1 cellular context compared by ENCODE assay signal in genomic region chr15:58203537-58203936, GRCh38.
TF ChIP-seq lines count a peak whose summit lies in the region.

No MANE protein-coding gene starts in this region.

TF ChIP-seq in K562, 482 proteins besides CTCF, POLR2A, EP300 and RAD21 (continued from another document and continues in another):
- TF ChIP-seq RFX5 (IDR thresholded peaks at IDR 0.05; ENCODE audit: low read depth, low read length) (no peak), ZBTB43 (CRISPR knock-in tag; IDR thresholded peaks at IDR 0.05) (no peak), ATF2 (CRISPR knock-in tag; IDR thresholded peaks at IDR 0.05) (no peak), ZNF586 (CRISPR knock-in tag; conservative IDR thresholded peaks at IDR 0.05) (no peak), PTBP1 (IDR thresholded peaks at IDR 0.05; ENCODE audit: low read depth, low read length) (no peak), HNRNPLL (IDR thresholded peaks at IDR 0.05; ENCODE audit: low read depth, low read length, poor library complexity, severe bottlenecking) (no peak), NEUROD1 (IDR thresholded peaks at IDR 0.05; ENCODE audit: borderline replicate concordance, low read depth, low read length, partially characterized antibody) (peak; percentile 33), CBFB (CRISPR knock-in tag; IDR thresholded peaks at IDR 0.05) (no peak), PCBP2 (IDR thresholded peaks at IDR 0.05; ENCODE audit: low read depth, low read length, poor library complexity, severe bottlenecking) (no peak), KHSRP (IDR thresholded peaks at IDR 0.05) (no peak), TCF15 (CRISPR knock-in tag; IDR thresholded peaks at IDR 0.05) (no peak), SMARCB1 (IDR thresholded peaks at IDR 0.05; ENCODE audit: insufficient read length, low read depth) (no peak), STAG1 (CRISPR knock-in tag; IDR thresholded peaks at IDR 0.05; ENCODE audit: borderline replicate concordance) (no peak), TCFL5 (CRISPR knock-in tag; conservative IDR thresholded peaks at IDR 0.05) (no peak), ZBTB2 (IDR thresholded peaks at IDR 0.05) (no peak), NR2C1 (IDR thresholded peaks at IDR 0.05) (no peak), NR2C1 (tag; IDR thresholded peaks at IDR 0.05) (peak; percentile 37; the same call in 1 of the 2 replicates), U2AF1 (optimal IDR thresholded peaks at IDR 0.05; ENCODE audit: low read depth, low read length) (no peak), SRF (CRISPR knock-in tag; IDR thresholded peaks at IDR 0.05) (peak in 1 of 2 experiments; percentile 73; a peak in 1 of 4 replicates), TBL1XR1 (IDR thresholded peaks at IDR 0.05; ENCODE audit: low read length in 2 of 2) (peak in 1 of 2 experiments; percentile 89; a peak in 2 of 4 replicates), ELF1 (tag; IDR thresholded peaks at IDR 0.05) (no peak), ZNF589 (CRISPR knock-in tag; IDR thresholded peaks at IDR 0.05; ENCODE audit: low read depth) (no peak), JUNB (CRISPR knock-in tag; conservative IDR thresholded peaks at IDR 0.05) (no peak), E2F3 (CRISPR knock-in tag; IDR thresholded peaks at IDR 0.05) (no peak), CCNT2 (IDR thresholded peaks at IDR 0.05; ENCODE audit: borderline replicate concordance, extremely low read depth, insufficient read length, low read depth, low read length) (peak; percentile 79), SRSF9 (IDR thresholded peaks at IDR 0.05; ENCODE audit: borderline replicate concordance, low read depth, low read length) (no peak), ZNF280A (IDR thresholded peaks at IDR 0.05; ENCODE audit: low read depth, partially characterized antibody) (no peak), ZNF175 (CRISPR knock-in tag; IDR thresholded peaks at IDR 0.05; ENCODE audit: low read depth) (no peak), CXXC5 (CRISPR knock-in tag; IDR thresholded peaks at IDR 0.05) (peak; percentile 54), NFIC (IDR thresholded peaks at IDR 0.05) (peak; percentile 83), GABPB2 (CRISPR knock-in tag; conservative IDR thresholded peaks at IDR 0.05) (no peak), ZBTB12 (CRISPR knock-in tag; IDR thresholded peaks at IDR 0.05) (no peak), ZKSCAN1 (IDR thresholded peaks at IDR 0.05; ENCODE audit: low read depth, low read length) (no peak), ZNF785 (CRISPR knock-in tag; IDR thresholded peaks at IDR 0.05) (no peak), ZFP36 (IDR thresholded peaks at IDR 0.05; ENCODE audit: low read depth, low read length, partially characterized antibody) (no peak), SNAPC5 (CRISPR knock-in tag; IDR thresholded peaks at IDR 0.05) (no peak), ELF2 (CRISPR knock-in tag; IDR thresholded peaks at IDR 0.05) (no peak), HMGN3 (IDR thresholded peaks at IDR 0.05; ENCODE audit: borderline replicate concordance, extremely low read depth, insufficient read length, low read depth, low read length) (peak; percentile 62), BMI1 (IDR thresholded peaks at IDR 0.05; ENCODE audit: low read length) (no peak), KDM5B (IDR thresholded peaks at IDR 0.05; ENCODE audit: insufficient replicate concordance, low read depth, low read length) (no peak), ZNF408 (CRISPR knock-in tag; IDR thresholded peaks at IDR 0.05; ENCODE audit: low read depth) (no peak), MCM5 (IDR thresholded peaks at IDR 0.05; ENCODE audit: low read depth) (no peak), E2F4 (CRISPR knock-in tag; IDR thresholded peaks at IDR 0.05; ENCODE audit: low read depth) (no peak), RBM22 (IDR thresholded peaks at IDR 0.05; ENCODE audit: low read depth, low read length, poor library complexity, severe bottlenecking) (no peak), MXI1 (IDR thresholded peaks at IDR 0.05; ENCODE audit: low read depth, low read length) (no peak), KLF6 (CRISPR knock-in tag; IDR thresholded peaks at IDR 0.05; ENCODE audit: borderline replicate concordance) (no peak)
- TF ChIP-seq, protein P1, sequence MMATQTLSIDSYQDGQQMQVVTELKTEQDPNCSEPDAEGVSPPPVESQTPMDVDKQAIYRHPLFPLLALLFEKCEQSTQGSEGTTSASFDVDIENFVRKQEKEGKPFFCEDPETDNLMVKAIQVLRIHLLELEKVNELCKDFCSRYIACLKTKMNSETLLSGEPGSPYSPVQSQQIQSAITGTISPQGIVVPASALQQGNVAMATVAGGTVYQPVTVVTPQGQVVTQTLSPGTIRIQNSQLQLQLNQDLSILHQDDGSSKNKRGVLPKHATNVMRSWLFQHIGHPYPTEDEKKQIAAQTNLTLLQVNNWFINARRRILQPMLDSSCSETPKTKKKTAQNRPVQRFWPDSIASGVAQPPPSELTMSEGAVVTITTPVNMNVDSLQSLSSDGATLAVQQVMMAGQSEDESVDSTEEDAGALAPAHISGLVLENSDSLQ (IDR thresholded peaks at IDR 0.05), result peak; percentile 32; the same call in 1 of the 2 replicates
- TF ChIP-seq, protein P2, sequence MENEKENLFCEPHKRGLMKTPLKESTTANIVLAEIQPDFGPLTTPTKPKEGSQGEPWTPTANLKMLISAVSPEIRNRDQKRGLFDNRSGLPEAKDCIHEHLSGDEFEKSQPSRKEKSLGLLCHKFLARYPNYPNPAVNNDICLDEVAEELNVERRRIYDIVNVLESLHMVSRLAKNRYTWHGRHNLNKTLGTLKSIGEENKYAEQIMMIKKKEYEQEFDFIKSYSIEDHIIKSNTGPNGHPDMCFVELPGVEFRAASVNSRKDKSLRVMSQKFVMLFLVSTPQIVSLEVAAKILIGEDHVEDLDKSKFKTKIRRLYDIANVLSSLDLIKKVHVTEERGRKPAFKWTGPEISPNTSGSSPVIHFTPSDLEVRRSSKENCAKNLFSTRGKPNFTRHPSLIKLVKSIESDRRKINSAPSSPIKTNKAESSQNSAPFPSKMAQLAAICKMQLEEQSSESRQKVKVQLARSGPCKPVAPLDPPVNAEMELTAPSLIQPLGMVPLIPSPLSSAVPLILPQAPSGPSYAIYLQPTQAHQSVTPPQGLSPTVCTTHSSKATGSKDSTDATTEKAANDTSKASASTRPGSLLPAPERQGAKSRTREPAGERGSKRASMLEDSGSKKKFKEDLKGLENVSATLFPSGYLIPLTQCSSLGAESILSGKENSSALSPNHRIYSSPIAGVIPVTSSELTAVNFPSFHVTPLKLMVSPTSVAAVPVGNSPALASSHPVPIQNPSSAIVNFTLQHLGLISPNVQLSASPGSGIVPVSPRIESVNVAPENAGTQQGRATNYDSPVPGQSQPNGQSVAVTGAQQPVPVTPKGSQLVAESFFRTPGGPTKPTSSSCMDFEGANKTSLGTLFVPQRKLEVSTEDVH (IDR thresholded peaks at IDR 0.05; ENCODE audit: low read depth, partially characterized antibody), result no peak
- TF ChIP-seq, protein P3, sequence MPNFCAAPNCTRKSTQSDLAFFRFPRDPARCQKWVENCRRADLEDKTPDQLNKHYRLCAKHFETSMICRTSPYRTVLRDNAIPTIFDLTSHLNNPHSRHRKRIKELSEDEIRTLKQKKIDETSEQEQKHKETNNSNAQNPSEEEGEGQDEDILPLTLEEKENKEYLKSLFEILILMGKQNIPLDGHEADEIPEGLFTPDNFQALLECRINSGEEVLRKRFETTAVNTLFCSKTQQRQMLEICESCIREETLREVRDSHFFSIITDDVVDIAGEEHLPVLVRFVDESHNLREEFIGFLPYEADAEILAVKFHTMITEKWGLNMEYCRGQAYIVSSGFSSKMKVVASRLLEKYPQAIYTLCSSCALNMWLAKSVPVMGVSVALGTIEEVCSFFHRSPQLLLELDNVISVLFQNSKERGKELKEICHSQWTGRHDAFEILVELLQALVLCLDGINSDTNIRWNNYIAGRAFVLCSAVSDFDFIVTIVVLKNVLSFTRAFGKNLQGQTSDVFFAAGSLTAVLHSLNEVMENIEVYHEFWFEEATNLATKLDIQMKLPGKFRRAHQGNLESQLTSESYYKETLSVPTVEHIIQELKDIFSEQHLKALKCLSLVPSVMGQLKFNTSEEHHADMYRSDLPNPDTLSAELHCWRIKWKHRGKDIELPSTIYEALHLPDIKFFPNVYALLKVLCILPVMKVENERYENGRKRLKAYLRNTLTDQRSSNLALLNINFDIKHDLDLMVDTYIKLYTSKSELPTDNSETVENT (CRISPR knock-in tag; IDR thresholded peaks at IDR 0.05), result no peak
- TF ChIP-seq, protein P4, sequence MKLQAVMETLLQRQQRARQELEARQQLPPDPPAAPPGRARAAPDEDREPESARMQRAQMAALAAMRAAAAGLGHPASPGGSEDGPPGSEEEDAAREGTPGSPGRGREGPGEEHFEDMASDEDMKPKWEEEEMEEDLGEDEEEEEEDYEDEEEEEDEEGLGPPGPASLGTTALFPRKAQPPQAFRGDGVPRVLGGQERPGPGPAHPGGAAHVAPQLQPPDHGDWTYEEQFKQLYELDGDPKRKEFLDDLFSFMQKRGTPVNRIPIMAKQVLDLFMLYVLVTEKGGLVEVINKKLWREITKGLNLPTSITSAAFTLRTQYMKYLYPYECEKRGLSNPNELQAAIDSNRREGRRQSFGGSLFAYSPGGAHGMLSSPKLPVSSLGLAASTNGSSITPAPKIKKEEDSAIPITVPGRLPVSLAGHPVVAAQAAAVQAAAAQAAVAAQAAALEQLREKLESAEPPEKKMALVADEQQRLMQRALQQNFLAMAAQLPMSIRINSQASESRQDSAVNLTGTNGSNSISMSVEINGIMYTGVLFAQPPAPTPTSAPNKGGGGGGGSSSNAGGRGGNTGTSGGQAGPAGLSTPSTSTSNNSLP (IDR thresholded peaks at IDR 0.05; ENCODE audit: borderline replicate concordance, low read depth, low read length), result peak; percentile 69; the same call in 1 of the 2 replicates
- TF ChIP-seq, protein P5, sequence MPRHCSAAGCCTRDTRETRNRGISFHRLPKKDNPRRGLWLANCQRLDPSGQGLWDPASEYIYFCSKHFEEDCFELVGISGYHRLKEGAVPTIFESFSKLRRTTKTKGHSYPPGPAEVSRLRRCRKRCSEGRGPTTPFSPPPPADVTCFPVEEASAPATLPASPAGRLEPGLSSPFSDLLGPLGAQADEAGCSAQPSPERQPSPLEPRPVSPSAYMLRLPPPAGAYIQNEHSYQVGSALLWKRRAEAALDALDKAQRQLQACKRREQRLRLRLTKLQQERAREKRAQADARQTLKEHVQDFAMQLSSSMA (CRISPR knock-in tag; IDR thresholded peaks at IDR 0.05), result no peak
